ENCODE assay signal across 22 cellular contexts in the genomic region with DNA sequence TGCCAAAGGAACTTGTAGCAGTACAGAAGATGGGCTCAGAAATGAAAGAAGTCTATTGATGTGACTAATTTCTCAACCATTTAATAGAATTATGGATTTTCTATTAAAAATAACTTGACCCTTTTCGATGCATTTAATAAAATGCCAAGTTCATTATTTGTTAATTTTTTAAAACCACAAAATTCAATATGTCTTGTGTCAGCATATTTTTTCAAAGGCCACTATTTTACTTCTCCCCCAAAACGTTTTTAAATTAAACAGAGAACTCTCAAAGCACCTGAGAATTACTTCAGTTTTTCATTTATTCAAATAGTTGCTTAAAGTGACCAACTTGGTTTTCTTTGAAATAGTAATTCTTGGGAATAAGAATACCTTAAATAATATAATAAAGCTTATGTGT.
"Had no signal": no experiment of that assay in that cellular context is flagged by ENCODE, and none has a peak within 500 bp of the region (broad histone marks: within the 10 kb centered on the region; RNA-seq: fewer than 3 reads in every experiment).

No MANE protein-coding gene starts in this region.

- H3K4me3 ChIP-seq: hepatocyte, left ventricle myocardium inferior, lung, pancreas, prostate gland, sigmoid colon, spleen, tibial nerve, uterus had no signal

- H3K27me3 ChIP-seq: hepatocyte, pancreas, sigmoid colon, spleen, tibial nerve, uterus had no signal

- H3K27ac ChIP-seq: left ventricle myocardium inferior, pancreas, prostate gland, sigmoid colon, spleen, tibial nerve, uterus had no signal

- H3K4me2 ChIP-seq: hepatocyte had no signal

- DNase-seq: islet precursor cell; left ventricle myocardium inferior; mesendoderm; naive B cell; natural killer cell; nephron progenitor cell; pancreas; posterior cingulate gyrus; retina; right cardiac atrium; sigmoid colon; small intestine; spleen; stimulated activated CD4-positive, alpha-beta T cell treated with anti-CD3 and anti-CD28 coated beads, Interleukin-4, amount 100 ng/mL, for 24 hours; stimulated activated naive CD4-positive, alpha-beta T cell; substantia nigra; uterus had no signal

- FAIRE-seq: pancreas, small intestine had no signal

- H3K9me3 ChIP-seq: left ventricle myocardium inferior, pancreas, prostate gland, sigmoid colon, spleen, tibial nerve, uterus had no signal

- ATAC-seq: natural killer cell; pancreas; right cardiac atrium; stimulated activated effector memory CD8-positive, alpha-beta T cell treated with anti-CD3 and anti-CD28 coated beads, Interleukin-12 subunit alpha, Interleukin-12 subunit beta, amount 100 ng/mL, for 72 hours had no signal

- H3K4me1 ChIP-seq: prostate gland had no signal

- H2AFZ ChIP-seq: hepatocyte had no signal

- H3K36me3 ChIP-seq: left ventricle myocardium inferior, pancreas, prostate gland, sigmoid colon, tibial nerve, uterus had no signal
